In the genomic region with DNA sequence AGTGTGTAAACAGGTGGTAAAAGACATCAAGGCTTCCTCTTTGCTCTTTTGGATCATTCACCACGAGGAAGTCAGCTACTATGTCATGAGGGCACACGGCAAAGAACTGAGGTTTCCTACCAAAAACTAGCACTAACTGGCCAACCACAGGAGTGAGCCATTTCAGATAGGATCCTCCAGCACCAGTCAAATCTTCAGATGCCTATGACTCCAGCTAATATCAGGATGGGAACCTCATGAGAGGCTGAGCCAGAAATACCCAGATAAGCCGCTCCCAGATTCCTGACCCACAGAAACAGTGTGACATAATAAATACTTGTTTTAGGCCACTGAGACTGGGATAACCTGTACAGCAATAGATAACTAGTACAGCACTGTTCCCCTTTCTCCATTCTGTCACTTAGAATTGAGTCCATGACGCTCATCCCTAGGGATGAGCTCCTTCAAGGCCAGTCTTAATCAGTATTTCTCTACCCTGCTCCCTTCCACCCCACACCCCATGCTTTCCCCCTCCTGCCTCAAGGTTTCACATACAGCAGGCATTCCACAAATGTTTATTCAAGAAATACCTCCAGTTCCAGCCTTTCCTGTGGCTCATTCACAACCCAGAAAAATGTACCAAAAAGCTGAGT, we compare ENCODE assay signal across 13 cellular contexts.
A peak's percentile ranks its signal among the peaks of the same experiment; 100 is the strongest.
DNase-seq lines count a peak whose midpoint lies in the region; ATAC-seq, FAIRE-seq and TF ChIP-seq lines count a peak whose summit lies in the region.
"Had no signal": no experiment of that assay in that cellular context is flagged by ENCODE, and none has a peak within 500 bp of the region (broad histone marks: within the 10 kb centered on the region; RNA-seq: fewer than 3 reads in every experiment).

No MANE protein-coding gene starts in this region.

- BruUV-seq in MCF 10A (replicated peaks; lab: Mats Ljungman, UMichigan) (no TSS peak), mammary epithelial cell (replicated peaks; lab: Mats Ljungman, UMichigan) (no TSS peak)

- H3K4me3 Mint-ChIP-seq in MCF 10A (ENCODE audit: unreplicated experiment): no peak overlapping the region

- intact Hi-C loops in MCF 10A (cut with micrococcal nuclease) (no loop called here), breast epithelium (cut with DNase I; ENCODE audit: low total_unique reads) (no loop called here), mammary epithelial cell (cut with micrococcal nuclease) (no loop called here)

- CTCF ChIA-PET in MCF 10A (lab: Yijun Ruan, JAX) (interaction anchor here (1.1 to 1.2 kb wide), 2 partner anchors 202 kb away, joined by 3 to 4 read pairs; no protein-coding TSS in a partner anchor), mammary epithelial cell (lab: Charles Lee; ENCODE audit: low non-redundant PET) (no interaction called here)

- H3K9me1 ChIP-seq in keratinocyte (ENCODE audit: control insufficient read depth, extremely low read depth, insufficient read depth, low read length): no peaks in the 10 kb centered on the region

- H3K27ac ChIP-seq in breast epithelium (no peak overlapping the region), mammary epithelial cell (ENCODE audit: insufficient read depth, low read depth, low read length) (no peak overlapping the region), keratinocyte (ENCODE audit: control insufficient read depth, insufficient read depth, low read length) (no peak overlapping the region)
- H3K27ac ChIP-seq: SK-N-MC had no signal

- WGBS in mammary epithelial cell (ENCODE audit: low coverage, missing lambda C conversion rate): 95% methylated on average over 4 of the region's 4 CpGs

- in situ Hi-C loops in mammary epithelial cell (cut with MboI; ENCODE audit: low sequenced_read_pairs in 2 of 2): no loop called here

- no peaks in the 10 kb centered on the region for H4K20me1 ChIP-seq in mammary epithelial cell (ENCODE audit: insufficient read depth, low read length)
- H4K20me1 ChIP-seq in keratinocyte (ENCODE audit: control insufficient read depth, extremely low read depth, insufficient read depth, low read length): no peaks in the 10 kb centered on the region

- TF ChIP-seq POLR2A in breast epithelium (IDR thresholded peaks at IDR 0.05): no peak

- peak overlapping the region; percentile 46 for H2AFZ ChIP-seq in mammary epithelial cell (ENCODE audit: low read depth, low read length)
- H2AFZ ChIP-seq in keratinocyte (ENCODE audit: control insufficient read depth, low read length): no peak overlapping the region

- H3K36me3 Mint-ChIP-seq in MCF 10A (ENCODE audit: insufficient read depth, unreplicated experiment): no peaks in the 10 kb centered on the region

- H3K79me2 ChIP-seq in mammary epithelial cell (ENCODE audit: insufficient read depth, low read length) (no peaks in the 10 kb centered on the region), keratinocyte (ENCODE audit: control insufficient read depth, insufficient read depth, low read length) (no peaks in the 10 kb centered on the region)

- no peaks in the 10 kb centered on the region for H3K9me3 ChIP-seq in breast epithelium
- no peaks in the 10 kb centered on the region for H3K9me3 ChIP-seq in mammary epithelial cell (replicated peaks; ENCODE audit: insufficient read depth, low read length)
- H3K9me3 ChIP-seq in keratinocyte (ENCODE audit: control insufficient read depth, low read depth, low read length): no peaks in the 10 kb centered on the region
- H3K9me3 ChIP-seq: esophagus muscularis mucosa had no signal

- H3K27me3 Mint-ChIP-seq in MCF 10A (ENCODE audit: insufficient read depth, unreplicated experiment): no peaks in the 10 kb centered on the region

- FAIRE-seq in keratinocyte (lab: Jason Lieb, UNC): peak; percentile 17

- POLR2A ChIA-PET in MCF 10A (lab: Yijun Ruan, JAX): interaction anchor here (0.7 kb wide), 1 partner anchor 9 kb away, joined by 3 read pairs; no protein-coding TSS in a partner anchor

- H3K4me1 ChIP-seq in breast epithelium: no peaks in the 10 kb centered on the region
- H3K4me1 ChIP-seq in mammary epithelial cell (ENCODE audit: insufficient read depth, low read length): peaks cover 29% of the 10 kb centered on the region
- peaks cover 19% of the 10 kb centered on the region for H3K4me1 ChIP-seq in keratinocyte (ENCODE audit: control insufficient read depth, extremely low read depth, insufficient read depth, low read length)

- H3K4me3 ChIP-seq in breast epithelium (no peak overlapping the region), mammary epithelial cell (replicated peaks in 1 of 3; ENCODE audit: insufficient read depth in 1 of 3, low read depth in 2 of 3, low read length in 3 of 3) (no peak overlapping the region), keratinocyte (ENCODE audit: control insufficient read depth in 2 of 3, extremely low read depth in 1 of 3, insufficient read depth in 2 of 3, low read depth in 1 of 3, low read length in 3 of 3) (no peak overlapping the region)
- H3K4me3 ChIP-seq: esophagus muscularis mucosa, SK-N-MC had no signal

- H3K27me3 ChIP-seq in breast epithelium: no peaks in the 10 kb centered on the region
- no peaks in the 10 kb centered on the region for H3K27me3 ChIP-seq in mammary epithelial cell (ENCODE audit: insufficient read depth, low read length)
- H3K27me3 ChIP-seq in keratinocyte (ENCODE audit: control insufficient read depth, extremely low read depth, insufficient read depth, low read length): no peaks in the 10 kb centered on the region
- H3K27me3 ChIP-seq: esophagus muscularis mucosa had no signal

- dilution Hi-C loops in mammary epithelial cell (cut with HindIII; ENCODE audit: low sequenced_read_pairs) (no loop called here), keratinocyte (cut with MboI; ENCODE audit: extremely low pct_ligation_motif_present, low sequenced_read_pairs) (no loop called here)

- H3K4me1 Mint-ChIP-seq in MCF 10A (ENCODE audit: insufficient read depth, unreplicated experiment): peaks cover 27% of the 10 kb centered on the region

- DNase-seq in MCF 10A (ENCODE audit: unreplicated experiment) (peak; percentile 42), breast epithelium (ENCODE audit: low spot score in 2 of 2) (no peak), mammary epithelial cell (peak; percentile 56), keratinocyte (ENCODE audit: low read depth, low spot score) (no peak), DMS53 (lab: John Stamatoyannopoulos, UW) (no peak)
- DNase-seq in activated effector memory CD4-positive, alpha-beta T cell treated with anti-CD3 and anti-CD28 coated beads, Interleukin-2, amount 50 U/mL, for 16 hours: no peak
- DNase-seq: 8988T; Karpas-422; stimulated activated CD8-positive, alpha-beta memory T cell treated with anti-CD3 and anti-CD28 coated beads, Interleukin-4, amount 100 ng/mL, for 48 hours had no signal

- H3K9me3 Mint-ChIP-seq in MCF 10A (ENCODE audit: unreplicated experiment): peaks cover 13% of the 10 kb centered on the region

- no peak overlapping the region for H3K9ac ChIP-seq in mammary epithelial cell (ENCODE audit: insufficient read depth, low read length)
- H3K9ac ChIP-seq in keratinocyte (ENCODE audit: control insufficient read depth, extremely low read depth, insufficient read depth, low read length): no peak overlapping the region

- H3K36me3 ChIP-seq in breast epithelium (no peaks in the 10 kb centered on the region), mammary epithelial cell (ENCODE audit: insufficient read depth, low read length) (no peaks in the 10 kb centered on the region), keratinocyte (ENCODE audit: control insufficient read depth in 2 of 2, extremely low read depth in 1 of 2, insufficient read depth in 2 of 2, low read length in 2 of 2) (no peaks in the 10 kb centered on the region)
- H3K36me3 ChIP-seq: esophagus muscularis mucosa had no signal

- ATAC-seq in GM21515 (IDR thresholded peaks at IDR 0.05; ENCODE audit: unreplicated experiment): no peak
- no peak for ATAC-seq in GM19452 (IDR thresholded peaks at IDR 0.05; ENCODE audit: unreplicated experiment)

- H3K4me2 ChIP-seq in mammary epithelial cell (ENCODE audit: insufficient read depth, low read depth, low read length) (peak overlapping the region; percentile 51), keratinocyte (ENCODE audit: control insufficient read depth, extremely low read depth, insufficient read depth, low read depth, low read length) (no peak overlapping the region)

- H3K27ac Mint-ChIP-seq in MCF 10A (ENCODE audit: low read depth, unreplicated experiment): peak overlapping the region; percentile 57

- TF ChIP-seq CTCF in MCF 10A (IDR thresholded peaks at IDR 0.05; ENCODE audit: unreplicated experiment) (no peak), breast epithelium (IDR thresholded peaks at IDR 0.05) (no peak), mammary epithelial cell (conservative IDR thresholded peaks at IDR 0.05 in 1 of 2, IDR thresholded peaks at IDR 0.05 in 1 of 2; ENCODE audit: extremely low read depth in 1 of 2, insufficient read depth in 1 of 2, low read depth in 1 of 2, low read length in 2 of 2) (no peak), keratinocyte (optimal IDR thresholded peaks at IDR 0.05 in 1 of 3, IDR thresholded peaks at IDR 0.05 in 1 of 3, conservative IDR thresholded peaks at IDR 0.05 in 1 of 3; ENCODE audit: extremely low read depth in 1 of 3, insufficient read depth in 2 of 3, low read length in 3 of 3) (no peak)

Comparison
In these comparisons a context has a peak if more than half of its experiments do, and no peak if none do; other contexts are left out.
1. DNase-seq: peak in MCF 10A (single experiment) and mammary epithelial cell (single experiment); none in breast epithelium (0 of 2), keratinocyte (single experiment), activated effector memory CD4-positive, alpha-beta T cell treated with anti-CD3 and anti-CD28 coated beads, Interleukin-2, amount 50 U/mL, for 16 hours (single experiment) and DMS53 (single experiment).